ENCODE assay signal across 1 cellular context in genomic region chr7:158579662-158580646, GRCh38.
A peak's percentile ranks its signal among the peaks of the same experiment; 100 is the strongest.
TF ChIP-seq lines count a peak whose summit lies in the region.

No MANE protein-coding gene starts in this region.

TF ChIP-seq in HepG2, 621 proteins besides CTCF, POLR2A, EP300 and RAD21 (continued from another document and continues in another):
- TF ChIP-seq GPBP1L1 (CRISPR knock-in tag; IDR thresholded peaks at IDR 0.05) (no peak), ZNF549 (CRISPR knock-in tag; IDR thresholded peaks at IDR 0.05) (no peak), MXI1 (IDR thresholded peaks at IDR 0.05; ENCODE audit: borderline replicate concordance, low read depth, low read length) (peak; percentile 82; the same call in 1 of the 3 replicates), GLMP (CRISPR knock-in tag; IDR thresholded peaks at IDR 0.05; ENCODE audit: borderline replicate concordance) (no peak), GFI1 (CRISPR knock-in tag; IDR thresholded peaks at IDR 0.05; ENCODE audit: borderline replicate concordance) (peak; percentile 57), ARNT2 (CRISPR knock-in tag; IDR thresholded peaks at IDR 0.05; ENCODE audit: low read depth) (peak; percentile 75; the same call in 1 of the 2 replicates), DDIT3 (CRISPR knock-in tag; IDR thresholded peaks at IDR 0.05) (no peak), TOPORS (CRISPR knock-in tag; IDR thresholded peaks at IDR 0.05) (no peak), PPARG (CRISPR knock-in tag; conservative IDR thresholded peaks at IDR 0.05) (peak; percentile 82), BORCS8-MEF2B (CRISPR knock-in tag; IDR thresholded peaks at IDR 0.05) (no peak), FUBP1 (CRISPR knock-in tag; IDR thresholded peaks at IDR 0.05; ENCODE audit: borderline replicate concordance) (no peak), ARHGAP35 (CRISPR knock-in tag; IDR thresholded peaks at IDR 0.05; ENCODE audit: borderline replicate concordance) (no peak), ZNF616 (CRISPR knock-in tag; IDR thresholded peaks at IDR 0.05; ENCODE audit: low read depth) (no peak), HNRNPLL (IDR thresholded peaks at IDR 0.05; ENCODE audit: low read depth, low read length, poor library complexity, severe bottlenecking) (no peak), ZNF34 (CRISPR knock-in tag; IDR thresholded peaks at IDR 0.05; ENCODE audit: borderline replicate concordance) (no peak), TAF1 (CRISPR knock-in tag; IDR thresholded peaks at IDR 0.05) (no peak), PHB2 (IDR thresholded peaks at IDR 0.05; ENCODE audit: partially characterized antibody) (no peak), KLF9 (CRISPR knock-in tag; IDR thresholded peaks at IDR 0.05; ENCODE audit: low read depth) (no peak), ZNF552 (CRISPR knock-in tag; IDR thresholded peaks at IDR 0.05; ENCODE audit: borderline replicate concordance) (no peak), PAF1 (CRISPR knock-in tag; IDR thresholded peaks at IDR 0.05) (no peak), HHEX (CRISPR knock-in tag; IDR thresholded peaks at IDR 0.05) (no peak), NBN (conservative IDR thresholded peaks at IDR 0.05) (no peak), ARID2 (CRISPR knock-in tag; IDR thresholded peaks at IDR 0.05; ENCODE audit: borderline replicate concordance) (no peak), HES4 (CRISPR knock-in tag; IDR thresholded peaks at IDR 0.05; ENCODE audit: borderline replicate concordance) (no peak), BCL3 (CRISPR knock-in tag; IDR thresholded peaks at IDR 0.05) (no peak), ZNF691 (CRISPR knock-in tag; IDR thresholded peaks at IDR 0.05; ENCODE audit: borderline replicate concordance, low read depth) (no peak), CSRNP2 (CRISPR knock-in tag; conservative IDR thresholded peaks at IDR 0.05; ENCODE audit: low read depth) (no peak), RBAK (CRISPR knock-in tag; IDR thresholded peaks at IDR 0.05) (no peak), ZNF337 (CRISPR knock-in tag; IDR thresholded peaks at IDR 0.05; ENCODE audit: borderline replicate concordance, low read depth) (no peak), MYNN (CRISPR knock-in tag; IDR thresholded peaks at IDR 0.05; ENCODE audit: low read depth) (no peak), HNRNPH1 (optimal IDR thresholded peaks at IDR 0.05; ENCODE audit: low read depth, low read length) (no peak), ZNF687 (CRISPR knock-in tag; IDR thresholded peaks at IDR 0.05) (no peak), MTA1 (CRISPR knock-in tag; IDR thresholded peaks at IDR 0.05; ENCODE audit: borderline replicate concordance) (no peak), FOXA3 (CRISPR knock-in tag; IDR thresholded peaks at IDR 0.05) (peak; percentile 91), FOXP4 (CRISPR knock-in tag; IDR thresholded peaks at IDR 0.05) (peak; percentile 82), STAT6 (CRISPR knock-in tag; IDR thresholded peaks at IDR 0.05; ENCODE audit: borderline replicate concordance) (no peak)
